Comparison of ENCODE assay signal across 17 cellular contexts in the genomic region with DNA sequence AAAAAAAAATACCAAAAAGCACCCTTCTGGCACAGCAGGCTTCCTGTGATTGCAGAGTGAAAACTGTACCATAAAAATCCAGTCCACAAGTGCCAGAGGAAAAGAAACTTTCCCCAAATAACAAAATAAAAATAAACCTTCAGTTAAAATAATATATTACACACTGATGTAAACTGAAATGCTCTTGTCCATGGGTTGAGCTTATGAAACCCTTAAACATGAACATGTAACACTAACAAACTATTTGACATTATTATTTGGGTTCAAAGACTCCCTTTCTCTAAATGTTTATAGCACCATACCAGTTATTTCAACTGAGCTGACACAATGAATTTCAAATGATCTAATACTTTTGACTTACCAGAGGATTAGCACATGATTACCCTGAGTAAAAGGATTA.
DNase-seq lines count a peak whose midpoint lies in the region; ATAC-seq, FAIRE-seq and TF ChIP-seq lines count a peak whose summit lies in the region.
"Had no signal": no experiment of that assay in that cellular context is flagged by ENCODE, and none has a peak within 500 bp of the region (broad histone marks: within the 10 kb centered on the region; RNA-seq: fewer than 3 reads in every experiment).

No MANE protein-coding gene starts in this region.

- H3K27ac ChIP-seq in HUES6 (ENCODE audit: low read depth, low read length): peak overlapping the region; percentile 4; the same call in 1 of the 2 replicates
- H3K27ac ChIP-seq in mesenchymal stem cell (ENCODE audit: low read length, poor library complexity, severe bottlenecking): peak overlapping the region; percentile 88
- H3K27ac ChIP-seq in transverse colon: peak overlapping the region in 3 of 4 donors; percentile 6 to 37 (median 31)
- peak overlapping the region in 1 of 2 donors; percentile 19 for H3K27ac ChIP-seq in kidney (ENCODE audit: low read depth in 2 of 2, low read length in 2 of 2)
- H3K27ac ChIP-seq: KMS-11, PC-9 had no signal

- intact Hi-C loops in transverse colon (cut with DNase I; ENCODE audit: low total_unique reads) (no loop called here), kidney (cut with DNase I) (no loop called here)

- no peak overlapping the region for H3K18ac ChIP-seq in mesenchymal stem cell (ENCODE audit: low read depth in 1 of 2, low read length in 2 of 2)

- no peaks in the 10 kb centered on the region for H3K4me1 Mint-ChIP-seq in activated T-cell treated with anti-CD3 and anti-CD28 coated beads, Interleukin-2, amount 50 U/mL, for 72 hours (ENCODE audit: low read depth)

- H3K14ac ChIP-seq in mesenchymal stem cell (ENCODE audit: low read length in 2 of 2): no peak overlapping the region

- no peak overlapping the region for H4K91ac ChIP-seq in mesenchymal stem cell (ENCODE audit: low read length)

- no peak overlapping the region for H3K27ac Mint-ChIP-seq in activated T-cell treated with anti-CD3 and anti-CD28 coated beads, Interleukin-2, amount 50 U/mL, for 72 hours

- H3K4ac ChIP-seq in mesenchymal stem cell (ENCODE audit: low read depth in 1 of 2, low read length in 2 of 2): no peak overlapping the region

- no peak overlapping the region for H2AK5ac ChIP-seq in mesenchymal stem cell (ENCODE audit: low read length, severe bottlenecking)

- no peak overlapping the region for H2AFZ ChIP-seq in mesenchymal stem cell (ENCODE audit: low read depth, low read length)
- H2AFZ ChIP-seq: PC-9 had no signal

- no peaks in the 10 kb centered on the region for H3K36me3 Mint-ChIP-seq in activated T-cell treated with anti-CD3 and anti-CD28 coated beads, Interleukin-2, amount 50 U/mL, for 72 hours (ENCODE audit: insufficient read depth in 2 of 2)

- no peak overlapping the region for H3K23ac ChIP-seq in mesenchymal stem cell (ENCODE audit: low read length in 2 of 2)

- ATAC-seq in activated T-cell treated with anti-CD3 and anti-CD28 coated beads, Interleukin-2, amount 50 U/mL, for 72 hours (replicated peaks in 1 of 2): no peak
- no peak for ATAC-seq in HG02970 (IDR thresholded peaks at IDR 0.05; ENCODE audit: low FRiP score, unreplicated experiment)

- TF ChIP-seq EP300 in transverse colon (IDR thresholded peaks at IDR 0.05; ENCODE audit: low read depth): no peak

- no peak overlapping the region for H2BK5ac ChIP-seq in mesenchymal stem cell (ENCODE audit: low read depth, low read length, poor library complexity, severe bottlenecking)

- in situ Hi-C loops in transverse colon (cut with MboI; ENCODE audit: low pct_ligation_motif_present in 1 of 4, low pct_unique_long_range_greater_than_20kb in 1 of 4, low sequenced_read_pairs in 3 of 4): loop anchor here in 1 of 4 donors (25.0 kb wide), 1 partner anchor 432 kb away; no protein-coding TSS in a partner anchor

- no peak overlapping the region for H3K4me2 ChIP-seq in mesenchymal stem cell (ENCODE audit: low read length, poor library complexity, severe bottlenecking)
- H3K4me2 ChIP-seq: KMS-11, PC-9, SK-N-SH had no signal

- H3K9me3 ChIP-seq in HUES6 (ENCODE audit: control insufficient read depth, insufficient read depth, low read depth, low read length) (no peaks in the 10 kb centered on the region), mesenchymal stem cell (ENCODE audit: control insufficient read depth, low read length) (no peaks in the 10 kb centered on the region), transverse colon (no peaks in the 10 kb centered on the region), kidney (ENCODE audit: control insufficient read depth in 1 of 2, low read length in 2 of 2) (no peaks in the 10 kb centered on the region)
- H3K9me3 ChIP-seq: MG63, SK-N-SH had no signal

- H2BK15ac ChIP-seq in mesenchymal stem cell (ENCODE audit: low read depth, poor library complexity, severe bottlenecking): no peak overlapping the region

- no peak for TF ChIP-seq POLR2A in transverse colon (IDR thresholded peaks at IDR 0.05)

- H3K36me3 ChIP-seq in HUES6 (ENCODE audit: control insufficient read depth, insufficient read depth, low read length): no peaks in the 10 kb centered on the region
- peaks cover 0 to 10% of the 10 kb centered on the region in 2 experiments for H3K36me3 ChIP-seq in mesenchymal stem cell (ENCODE audit: control insufficient read depth in 1 of 2, insufficient read depth in 2 of 2, low read depth in 1 of 2, low read length in 2 of 2)
- no peaks in the 10 kb centered on the region for H3K36me3 ChIP-seq in transverse colon
- no peaks in the 10 kb centered on the region for H3K36me3 ChIP-seq in kidney (ENCODE audit: control insufficient read depth in 1 of 2, insufficient read depth in 2 of 2, low read length in 2 of 2)
- H3K36me3 ChIP-seq: MG63 had no signal

- no peak overlapping the region for H2BK12ac ChIP-seq in mesenchymal stem cell (ENCODE audit: low read length in 2 of 2)

- TF ChIP-seq CTCF in transverse colon (IDR thresholded peaks at IDR 0.05): no peak
- TF ChIP-seq CTCF in kidney (IDR thresholded peaks at IDR 0.05; ENCODE audit: borderline replicate concordance, extremely low read depth, insufficient read depth): no peak

- no peaks in the 10 kb centered on the region for H3K27me3 Mint-ChIP-seq in activated T-cell treated with anti-CD3 and anti-CD28 coated beads, Interleukin-2, amount 50 U/mL, for 72 hours (ENCODE audit: low read depth)

- H2BK120ac ChIP-seq in mesenchymal stem cell (ENCODE audit: low read depth, low read length): no peak overlapping the region

- H3K27me3 ChIP-seq in HUES6 (ENCODE audit: control insufficient read depth, insufficient read depth, low read length) (no peaks in the 10 kb centered on the region), mesenchymal stem cell (ENCODE audit: control insufficient read depth in 1 of 2, insufficient read depth in 1 of 2, low read length in 2 of 2) (no peaks in the 10 kb centered on the region), transverse colon (no peaks in the 10 kb centered on the region)
- H3K27me3 ChIP-seq: MG63 had no signal

- peaks cover 25% of the 10 kb centered on the region for H3K79me1 ChIP-seq in mesenchymal stem cell (replicated peaks; ENCODE audit: low read length, poor library complexity, severe bottlenecking)

- no peak overlapping the region for H3K4me3 ChIP-seq in HUES6 (ENCODE audit: low read depth, low read length)
- H3K4me3 ChIP-seq in mesenchymal stem cell (ENCODE audit: insufficient read depth in 1 of 2, low read depth in 1 of 2, low read length in 2 of 2): no peak overlapping the region
- H3K4me3 ChIP-seq in transverse colon: no peak overlapping the region
- no peak overlapping the region for H3K4me3 ChIP-seq in kidney (ENCODE audit: low read length in 2 of 2)
- H3K4me3 ChIP-seq: MG63, PC-9 had no signal

- DNase-seq in brain pericyte (ENCODE audit: low read depth, low spot score): peak; percentile 80
- peak; percentile 29 for DNase-seq in mesenchymal stem cell
- DNase-seq in transverse colon: no peak
- DNase-seq in kidney: no peak
- DNase-seq in GF-D8 (lab: John Stamatoyannopoulos, UW): no peak
- no peak for DNase-seq in activated T-cell treated with anti-CD3 and anti-CD28 coated beads, Interleukin-2, amount 50 U/mL, for 72 hours
- DNase-seq: C1 segment of cervical spinal cord, GOT3, MG63, NCI-H1092 treated with DMSO at 0.1 percent for 48 hours, NCI-H1694, NCI-H69, PC-9, SK-N-SH had no signal

- no peak overlapping the region for H4K8ac ChIP-seq in mesenchymal stem cell (ENCODE audit: low read length)

- no peak overlapping the region for H3K9ac ChIP-seq in HUES6 (ENCODE audit: low read length)
- peak overlapping the region; percentile 21 for H3K9ac ChIP-seq in mesenchymal stem cell (ENCODE audit: low read length)
- no peak overlapping the region for H3K9ac ChIP-seq in kidney (ENCODE audit: low read length in 2 of 2)
- H3K9ac ChIP-seq: KMS-11, SK-N-SH had no signal

- peaks cover 30% of the 10 kb centered on the region for H3K4me1 ChIP-seq in HUES6 (ENCODE audit: control insufficient read depth, insufficient read depth, low read length)
- H3K4me1 ChIP-seq in mesenchymal stem cell (ENCODE audit: control insufficient read depth, insufficient read depth, low read depth, low read length): peaks cover 2% of the 10 kb centered on the region
- H3K4me1 ChIP-seq in transverse colon: peaks cover 0 to 7% (median 2%) of the 10 kb centered on the region in 4 donors
- H3K4me1 ChIP-seq in kidney (ENCODE audit: control insufficient read depth in 1 of 2, insufficient read depth in 1 of 2, low read depth in 1 of 2, low read length in 2 of 2): peaks cover 4 to 21% of the 10 kb centered on the region in 2 donors

- H3K4me3 Mint-ChIP-seq in activated T-cell treated with anti-CD3 and anti-CD28 coated beads, Interleukin-2, amount 50 U/mL, for 72 hours: no peak overlapping the region

- FAIRE-seq in kidney (lab: Jason Lieb, UNC): no peak

- peaks cover 0 to 4% of the 10 kb centered on the region in 2 donors for H3K9me3 Mint-ChIP-seq in activated T-cell treated with anti-CD3 and anti-CD28 coated beads, Interleukin-2, amount 50 U/mL, for 72 hours

Comparison
In these comparisons a context has a peak if more than half of its experiments do, and no peak if none do; other contexts are left out.
1. DNase-seq: peak in brain pericyte (single experiment) and mesenchymal stem cell (single experiment); none in transverse colon (single experiment), kidney (single experiment), GF-D8 (single experiment) and activated T-cell treated with anti-CD3 and anti-CD28 coated beads, Interleukin-2, amount 50 U/mL, for 72 hours (0 of 2).